In genomic region chr2:71787108-71787415, GRCh38 we compare ENCODE assay signal across 26 cellular contexts.
"Had no signal": no experiment of that assay in that cellular context is flagged by ENCODE, and none has a peak within 500 bp of the region (broad histone marks: within the 10 kb centered on the region; RNA-seq: fewer than 3 reads in every experiment).

No MANE protein-coding gene starts in this region.

- H3K4me3 ChIP-seq: SK-N-MC had no signal

- H3K27ac ChIP-seq: SK-N-MC had no signal

- FAIRE-seq: TTC549 had no signal

- DNase-seq: activated B cell treated with CpG ODN at 0.5 μM for 24 hours; activated CD4-positive, alpha-beta T cell treated with anti-CD3 and anti-CD28 coated beads for 1 hour; activated CD4-positive, alpha-beta T cell treated with anti-CD3 and anti-CD28 coated beads, Interleukin-2, amount 10 ng/mL, durations not matched to agents 24 days and 14 days; activated CD4-positive, alpha-beta T cell treated with anti-CD3 and anti-CD28 coated beads, Interleukin-2, amount 50 U/mL, for 48 hours; activated gamma-delta T cell treated with Interleukin-2 at 50 U/mL for 16 hours; activated naive CD4-positive, alpha-beta T cell treated with anti-CD3 and anti-CD28 coated beads, Interleukin-2, amount 10 ng/mL, durations not matched to agents 7 days and 5 days; activated naive CD8-positive, alpha-beta T cell treated with anti-CD3 and anti-CD28 coated beads for 36 hours; activated T-cell treated with anti-CD3 and anti-CD28 coated beads, Interleukin-2, amount 50 U/mL, for 4 hours; Karpas-422; MM.1S; NCI-H1105 treated with DMSO at 0.1 percent for 48 hours; NCI-H1436 treated with DMSO at 0.1 percent for 48 hours; NCI-H187; NCI-H2081; NCI-H510A treated with DMSO at 0.1 percent for 48 hours; NCI-H69; NK-92 treated with Interleukin-12 subunit alpha and Interleukin-12 subunit beta, amount 100 ng/mL, for 24 hours; OCI-M1; RPMI8226; T-helper 2 cell; T1000 had no signal

- ATAC-seq: activated T-cell treated with anti-CD3 and anti-CD28 coated beads, Interleukin-2, amount 50 U/mL, for 4 hours; Panc1; Right ventricle myocardium inferior; T-cell had no signal
